Comparison of ENCODE assay signal across 1 cellular context in genomic region chr10:72340510-72340895, GRCh38.
TF ChIP-seq lines count a peak whose summit lies in the region.

No MANE protein-coding gene starts in this region.

TF ChIP-seq in K562, 482 proteins besides CTCF, POLR2A, EP300 and RAD21 (continued from another document and continues in another):
- peak; percentile 68 for TF ChIP-seq PKNOX1 (IDR thresholded peaks at IDR 0.05)
- TF ChIP-seq BCOR (IDR thresholded peaks at IDR 0.05), result no peak
- no peak for TF ChIP-seq RUNX1 (IDR thresholded peaks at IDR 0.05; ENCODE audit: low read depth)
- no peak for TF ChIP-seq IRF1 (CRISPR knock-in tag; IDR thresholded peaks at IDR 0.05; ENCODE audit: borderline replicate concordance)
- no peak for TF ChIP-seq DIDO1 (tag; IDR thresholded peaks at IDR 0.05; ENCODE audit: low read depth)
- no peak for TF ChIP-seq ASH1L (IDR thresholded peaks at IDR 0.05; ENCODE audit: borderline replicate concordance, low read depth, partially characterized antibody)
- TF ChIP-seq PTBP1 (IDR thresholded peaks at IDR 0.05; ENCODE audit: low read depth, low read length), result no peak
- no peak for TF ChIP-seq ATF1 (CRISPR knock-in tag; IDR thresholded peaks at IDR 0.05)
- 0 out of 2 replicates have a peak, but pooled peaks have one; percentile 34 for TF ChIP-seq ATF1 (tag; IDR thresholded peaks at IDR 0.05)
- no peak for TF ChIP-seq SMARCE1 (IDR thresholded peaks at IDR 0.05)
- no peak for TF ChIP-seq RBM15 (IDR thresholded peaks at IDR 0.05; ENCODE audit: insufficient read depth, low read length)
- no peak for TF ChIP-seq SETDB1 (IDR thresholded peaks at IDR 0.05; ENCODE audit: low read length)
- no peak for TF ChIP-seq MYBL2 (IDR thresholded peaks at IDR 0.05; ENCODE audit: low read depth)
- TF ChIP-seq MYBL2 (CRISPR knock-in tag; IDR thresholded peaks at IDR 0.05; ENCODE audit: borderline replicate concordance), result no peak
- TF ChIP-seq ZBTB1 (CRISPR knock-in tag; IDR thresholded peaks at IDR 0.05; ENCODE audit: borderline replicate concordance, low read depth), result 0 out of 2 replicates have a peak, but pooled peaks have one; percentile 24
- TF ChIP-seq RFX7 (CRISPR knock-in tag; IDR thresholded peaks at IDR 0.05), result no peak
- no peak for TF ChIP-seq ZNF717 (CRISPR knock-in tag; IDR thresholded peaks at IDR 0.05)
- no peak for TF ChIP-seq ARNT (IDR thresholded peaks at IDR 0.05)
- TF ChIP-seq ETS2 (tag; IDR thresholded peaks at IDR 0.05; ENCODE audit: borderline replicate concordance, poor library complexity, severe bottlenecking), result no peak
- no peak for TF ChIP-seq POLR2H (tag; IDR thresholded peaks at IDR 0.05; ENCODE audit: low read depth)
- TF ChIP-seq CBX5 (IDR thresholded peaks at IDR 0.05; ENCODE audit: borderline replicate concordance, low read depth), result no peak
- 0 out of 2 replicates have a peak, but pooled peaks have one; percentile 20 for TF ChIP-seq ZNF511 (CRISPR knock-in tag; IDR thresholded peaks at IDR 0.05)
- no peak for TF ChIP-seq REST (CRISPR knock-in tag; IDR thresholded peaks at IDR 0.05; ENCODE audit: low read depth)
- TF ChIP-seq CAMTA2 (CRISPR knock-in tag; conservative IDR thresholded peaks at IDR 0.05), result no peak
- no peak for TF ChIP-seq CBFA2T2 (conservative IDR thresholded peaks at IDR 0.05)
- TF ChIP-seq GTF2B (IDR thresholded peaks at IDR 0.05; ENCODE audit: extremely low read depth, insufficient read length), result no peak
- no peak for TF ChIP-seq ZBTB8A (IDR thresholded peaks at IDR 0.05; ENCODE audit: partially characterized antibody)
- no peak for TF ChIP-seq CREB5 (CRISPR knock-in tag; IDR thresholded peaks at IDR 0.05)
- no peak for TF ChIP-seq RBM14 (IDR thresholded peaks at IDR 0.05; ENCODE audit: borderline replicate concordance, insufficient read depth, low read depth, low read length)
- TF ChIP-seq PML (IDR thresholded peaks at IDR 0.05; ENCODE audit: low read length), result no peak
- TF ChIP-seq NFE2 (IDR thresholded peaks at IDR 0.05; ENCODE audit: low read depth), result no peak
- TF ChIP-seq KAT7 (CRISPR knock-in tag; IDR thresholded peaks at IDR 0.05; ENCODE audit: borderline replicate concordance), result no peak
- TF ChIP-seq RBM34 (IDR thresholded peaks at IDR 0.05; ENCODE audit: borderline replicate concordance, insufficient read depth, low read length), result no peak
- TF ChIP-seq KLF10 (CRISPR knock-in tag; IDR thresholded peaks at IDR 0.05), result no peak
- TF ChIP-seq NUFIP1 (IDR thresholded peaks at IDR 0.05; ENCODE audit: partially characterized antibody), result no peak
- TF ChIP-seq THAP7 (CRISPR knock-in tag; IDR thresholded peaks at IDR 0.05), result no peak
- TF ChIP-seq CTCFL (IDR thresholded peaks at IDR 0.05; ENCODE audit: borderline replicate concordance, insufficient read depth, low read depth, low read length, poor library complexity, severe bottlenecking), result peak; percentile 87
- no peak for TF ChIP-seq SIN3A (IDR thresholded peaks at IDR 0.05; ENCODE audit: borderline replicate concordance in 2 of 2, control insufficient read depth in 1 of 2, low read depth in 2 of 2, low read length in 2 of 2)
- TF ChIP-seq KAT8 (IDR thresholded peaks at IDR 0.05; ENCODE audit: low read depth), result no peak
- no peak for TF ChIP-seq ZNF57 (CRISPR knock-in tag; IDR thresholded peaks at IDR 0.05)
- TF ChIP-seq NR1H2 (CRISPR knock-in tag; IDR thresholded peaks at IDR 0.05), result no peak
- no peak for TF ChIP-seq PHB2 (IDR thresholded peaks at IDR 0.05; ENCODE audit: low read depth)
- TF ChIP-seq MCM5 (IDR thresholded peaks at IDR 0.05; ENCODE audit: low read depth), result no peak
- TF ChIP-seq ZBTB17 (CRISPR knock-in tag; IDR thresholded peaks at IDR 0.05), result no peak
- peak in 1 of 2 experiments; percentile 87; a peak in 3 of 4 replicates for TF ChIP-seq UBTF (IDR thresholded peaks at IDR 0.05; ENCODE audit: borderline replicate concordance in 1 of 2, low read depth in 2 of 2, low read length in 2 of 2)
- TF ChIP-seq ZNF644 (tag; IDR thresholded peaks at IDR 0.05; ENCODE audit: low read depth), result no peak
- TF ChIP-seq BRF2 (IDR thresholded peaks at IDR 0.05; ENCODE audit: borderline replicate concordance, insufficient read depth, insufficient read length), result no peak
- TF ChIP-seq TAF7 (tag; IDR thresholded peaks at IDR 0.05), result no peak
- TF ChIP-seq ZNF764 (CRISPR knock-in tag; IDR thresholded peaks at IDR 0.05; ENCODE audit: low read depth), result no peak
- no peak for TF ChIP-seq RFX5 (IDR thresholded peaks at IDR 0.05; ENCODE audit: low read depth, low read length)
- no peak for TF ChIP-seq ZBTB2 (IDR thresholded peaks at IDR 0.05)
- peak; percentile 22; the same call in 1 of the 2 replicates for TF ChIP-seq GABPB1 (CRISPR knock-in tag; IDR thresholded peaks at IDR 0.05)
- no peak for TF ChIP-seq NELFE (IDR thresholded peaks at IDR 0.05; ENCODE audit: insufficient read depth, insufficient read length)
- no peak for TF ChIP-seq ZNF586 (CRISPR knock-in tag; conservative IDR thresholded peaks at IDR 0.05)
- no peak for TF ChIP-seq U2AF2 (optimal IDR thresholded peaks at IDR 0.05; ENCODE audit: low read depth, low read length)
- no peak for TF ChIP-seq RFX1 (IDR thresholded peaks at IDR 0.05)
